In the genomic region with DNA sequence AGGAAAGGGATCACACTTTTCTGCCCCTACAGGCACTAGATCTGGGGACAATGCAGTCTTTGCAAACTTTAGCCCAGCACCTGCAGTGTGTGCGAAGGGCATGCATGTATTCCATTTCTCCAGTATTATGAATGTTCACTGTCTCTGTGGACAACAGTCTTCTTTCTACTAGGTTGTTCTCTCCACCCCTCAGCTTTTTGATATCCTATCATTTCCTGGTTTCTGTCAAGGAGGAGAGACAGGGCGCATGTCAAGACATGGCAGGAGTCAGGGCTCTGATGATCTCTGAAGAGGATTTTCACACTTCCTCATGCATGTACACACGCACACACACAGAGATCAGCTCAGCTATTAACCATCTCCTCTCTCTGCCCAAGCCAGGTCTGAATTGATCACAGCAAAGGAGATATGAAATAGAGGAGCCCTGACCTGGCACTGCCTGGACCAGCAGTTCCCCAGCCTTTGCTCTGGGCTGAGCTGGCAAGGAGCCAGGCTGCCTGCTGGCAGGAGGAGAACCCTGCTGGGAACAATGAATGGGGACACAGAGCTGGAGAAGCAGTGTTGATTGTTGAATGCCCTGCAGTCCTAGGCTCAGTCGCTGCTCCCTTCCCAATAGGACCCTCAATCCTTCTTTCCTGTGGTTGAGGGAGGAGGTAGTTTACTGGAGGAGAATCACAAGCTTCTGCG, we compare ENCODE assay signal across 8 cellular contexts. TPM values are rescaled to one million over a fixed set of nuclear protein-coding genes. Genes with fewer than 3 reads are reported as not detected.
A peak's percentile ranks its signal among the peaks of the same experiment; 100 is the strongest.
DNase-seq lines count a peak whose midpoint lies in the region; ATAC-seq and TF ChIP-seq lines count a peak whose summit lies in the region.

No MANE protein-coding gene starts in this region.

- no peak overlapping the region for H2AFZ ChIP-seq in mesenchymal stem cell (ENCODE audit: low read depth, low read length)
- H2AFZ ChIP-seq in smooth muscle cell (ENCODE audit: low read depth), result no peak overlapping the region

- peak overlapping the region in 4 of 5 experiments; percentile 68 to 81 (median 71) for H3K27ac Mint-ChIP-seq in brain

- H4K8ac ChIP-seq in mesenchymal stem cell (ENCODE audit: low read length), result no peak overlapping the region

- H3K4me1 ChIP-seq in mesenchymal stem cell (ENCODE audit: control insufficient read depth, insufficient read depth, low read depth, low read length), result peaks cover 5% of the 10 kb centered on the region
- H3K4me1 ChIP-seq in smooth muscle cell (ENCODE audit: low read depth), result no peaks in the 10 kb centered on the region

- H3K4me1 Mint-ChIP-seq in brain, result peaks cover 53% of the 10 kb centered on the region

- TF ChIP-seq CTCF in brain (conservative IDR thresholded peaks at IDR 0.05) (no peak), smooth muscle cell (IDR thresholded peaks at IDR 0.05; ENCODE audit: borderline replicate concordance, insufficient read depth, poor library complexity, severe bottlenecking) (no peak)

- H3K4me3 Mint-ChIP-seq in brain, result peak overlapping the region in 2 of 5 experiments; percentile 2 to 14

- H3K36me3 ChIP-seq in mesenchymal stem cell (ENCODE audit: control insufficient read depth in 1 of 2, insufficient read depth in 2 of 2, low read depth in 1 of 2, low read length in 2 of 2) (no peaks in the 10 kb centered on the region), smooth muscle cell (ENCODE audit: low read depth) (no peaks in the 10 kb centered on the region)

- H3K4me2 ChIP-seq in mesenchymal stem cell (ENCODE audit: low read length, poor library complexity, severe bottlenecking) (no peak overlapping the region), smooth muscle cell (no peak overlapping the region)

- WGBS in mesenchymal stem cell, result 75% methylated on average over 4 of the region's 5 CpGs
- WGBS in smooth muscle cell (ENCODE audit: low lambda C conversion rate), result 66% methylated on average over 5 of the region's 5 CpGs

- H2BK12ac ChIP-seq in mesenchymal stem cell (ENCODE audit: low read length in 2 of 2), result no peak overlapping the region

- H3K27me3 Mint-ChIP-seq in brain, result peaks cover 3% of the 10 kb centered on the region

- H3K4me3 ChIP-seq in mesenchymal stem cell (ENCODE audit: insufficient read depth in 1 of 2, low read depth in 1 of 2, low read length in 2 of 2) (no peak overlapping the region), smooth muscle cell (no peak overlapping the region)

- no peak overlapping the region for H3K27ac ChIP-seq in mesenchymal stem cell (ENCODE audit: low read length, poor library complexity, severe bottlenecking)
- no peak overlapping the region for H3K27ac ChIP-seq in smooth muscle cell (ENCODE audit: low read depth)

- no peaks in the 10 kb centered on the region for H4K20me1 ChIP-seq in smooth muscle cell (ENCODE audit: low read depth)

- H3K4ac ChIP-seq in mesenchymal stem cell (ENCODE audit: low read depth in 1 of 2, low read length in 2 of 2), result no peak overlapping the region

- no peak for ATAC-seq in GM18498 (IDR thresholded peaks at IDR 0.05; ENCODE audit: unreplicated experiment)

- H3K79me2 ChIP-seq in smooth muscle cell (ENCODE audit: low read depth), result no peaks in the 10 kb centered on the region

- no peaks in the 10 kb centered on the region for H3K36me3 Mint-ChIP-seq in brain

- H3K9ac ChIP-seq in mesenchymal stem cell (ENCODE audit: low read length), result no peak overlapping the region
- H3K9ac ChIP-seq in smooth muscle cell (ENCODE audit: low read depth), result no peak overlapping the region

- H2BK120ac ChIP-seq in mesenchymal stem cell (ENCODE audit: low read depth, low read length), result no peak overlapping the region

- DNase-seq in DMS53 treated with DMSO at 0.1 percent for 48 hours (lab: John Stamatoyannopoulos, UW; ENCODE audit: unreplicated experiment), result peak; percentile 49
- peak; percentile 77 for DNase-seq in NCI-H2029 treated with DMSO at 0.1 percent for 48 hours (lab: John Stamatoyannopoulos, UW)
- peak; percentile 12 for DNase-seq in mesenchymal stem cell
- no peak for DNase-seq in smooth muscle cell (lab: John Stamatoyannopoulos, UW; ENCODE audit: unreplicated experiment)
- no peak for DNase-seq in NCI-H526 treated with DMSO at 0.1 percent for 48 hours (lab: John Stamatoyannopoulos, UW)
- DNase-seq in activated CD8-positive, alpha-beta memory T cell treated with anti-CD3 and anti-CD28 coated beads, Interleukin-2, amount 50 U/mL, for 4 hours, result no peak

- H3K9me3 ChIP-seq in mesenchymal stem cell (ENCODE audit: control insufficient read depth, low read length), result no peaks in the 10 kb centered on the region
- H3K9me3 ChIP-seq in smooth muscle cell (replicated peaks; ENCODE audit: low read depth), result no peaks in the 10 kb centered on the region

- no peak overlapping the region for H2BK5ac ChIP-seq in mesenchymal stem cell (ENCODE audit: low read depth, low read length, poor library complexity, severe bottlenecking)

- H3K23ac ChIP-seq in mesenchymal stem cell (ENCODE audit: low read length in 2 of 2), result no peak overlapping the region

- no peak overlapping the region for H4K91ac ChIP-seq in mesenchymal stem cell (ENCODE audit: low read length)

- H3K27me3 ChIP-seq in mesenchymal stem cell (ENCODE audit: control insufficient read depth in 1 of 2, insufficient read depth in 1 of 2, low read length in 2 of 2), result peaks cover 55 to 63% of the 10 kb centered on the region in 2 experiments
- H3K27me3 ChIP-seq in smooth muscle cell (ENCODE audit: low read depth), result peaks cover 5% of the 10 kb centered on the region

- H2AK5ac ChIP-seq in mesenchymal stem cell (ENCODE audit: low read length, severe bottlenecking), result no peak overlapping the region

- H3K18ac ChIP-seq in mesenchymal stem cell (ENCODE audit: low read depth in 1 of 2, low read length in 2 of 2), result no peak overlapping the region

- H3K14ac ChIP-seq in mesenchymal stem cell (ENCODE audit: low read length in 2 of 2), result no peak overlapping the region

- H3K9me3 Mint-ChIP-seq in brain, result no peaks in the 10 kb centered on the region

- H2BK15ac ChIP-seq in mesenchymal stem cell (ENCODE audit: low read depth, poor library complexity, severe bottlenecking), result no peak overlapping the region

- no peaks in the 10 kb centered on the region for H3K79me1 ChIP-seq in mesenchymal stem cell (replicated peaks; ENCODE audit: low read length, poor library complexity, severe bottlenecking)

- H3F3A ChIP-seq in smooth muscle cell (ENCODE audit: low read depth), result no peaks in the 10 kb centered on the region

RNA-seq across cellular contexts. Expression of a gene that starts 2.6 kb away (rescaled TPM):
- polyA plus RNA-seq in brain (ENCODE audit: insufficient read depth, low read depth, low replicate concordance), result 1.2 TPM
- polyA plus RNA-seq in mesenchymal stem cell (2013, experiment 1 of 2), result not detected
- 0.01 TPM for polyA plus RNA-seq in mesenchymal stem cell (2013, experiment 2 of 2)
- total RNA-seq in smooth muscle cell, result not detected in 2 replicates
- 0.04 TPM in 1 of 2 replicates, not detected in the other for polyA plus RNA-seq in smooth muscle cell

RNA-seq across cellular contexts. Expression of a gene that starts 10.5 kb away (rescaled TPM):
- polyA plus RNA-seq in brain (ENCODE audit: insufficient read depth, low read depth, low replicate concordance), result 35.3 TPM
- polyA plus RNA-seq in mesenchymal stem cell (2013, experiment 1 of 2), result 4.7 TPM
- 4.0 TPM for polyA plus RNA-seq in mesenchymal stem cell (2013, experiment 2 of 2)
- total RNA-seq in smooth muscle cell, result 6.2 and 9.0 TPM in 2 replicates
- polyA plus RNA-seq in smooth muscle cell, result 0.89 and 2.5 TPM in 2 replicates

RNA-seq across cellular contexts. Expression of a gene that starts 44.2 kb away (rescaled TPM):
- polyA plus RNA-seq in brain (ENCODE audit: insufficient read depth, low read depth, low replicate concordance), result 44.3 TPM
- 39.8 TPM for polyA plus RNA-seq in mesenchymal stem cell (2013, experiment 1 of 2)
- polyA plus RNA-seq in mesenchymal stem cell (2013, experiment 2 of 2), result 40.2 TPM
- 30.6 and 31.4 TPM in 2 replicates for total RNA-seq in smooth muscle cell
- 25.0 and 30.8 TPM in 2 replicates for polyA plus RNA-seq in smooth muscle cell

Comparison
In these comparisons a context has a peak if more than half of its experiments do, and no peak if none do; other contexts are left out.
1. DNase-seq: peak in DMS53 treated with DMSO at 0.1 percent for 48 hours (single experiment), NCI-H2029 treated with DMSO at 0.1 percent for 48 hours (single experiment) and mesenchymal stem cell (single experiment); none in smooth muscle cell (single experiment), NCI-H526 treated with DMSO at 0.1 percent for 48 hours (single experiment) and activated CD8-positive, alpha-beta memory T cell treated with anti-CD3 and anti-CD28 coated beads, Interleukin-2, amount 50 U/mL, for 4 hours (single experiment).
2. RNA of a gene that starts 10.5 kb away (polyA plus RNA-seq): 35.3 TPM in brain (single experiment); 0.89 to 2.5 TPM in smooth muscle cell; every median in the first group is over 10 times any median in the second.